29 cellular contexts compared by ENCODE assay signal in genomic region chr10:36157486-36157885, GRCh38.
"Had no signal": no experiment of that assay in that cellular context is flagged by ENCODE, and none has a peak within 500 bp of the region (broad histone marks: within the 10 kb centered on the region; RNA-seq: fewer than 3 reads in every experiment).

No MANE protein-coding gene starts in this region.

- H3K9me3 Mint-ChIP-seq: stimulated activated memory B cell treated with anti-CD40 and anti-IgM and Interleukin-4, amounts not matched to agents 10 μg/mL and 1 μg/mL and 100 μg/mL, for 72 hours; stimulated activated naive CD8-positive, alpha-beta T cell treated with anti-CD3 and anti-CD28 coated beads, Interleukin-15, amount 100 ng/mL, for 72 hours; type B pancreatic cell had no signal

- H3K27me3 ChIP-seq: neural progenitor cell, ovary, right lobe of liver, sigmoid colon, suprapubic skin, testis, tibial artery, transverse colon, upper lobe of right lung, uterus had no signal

- DNase-seq: natural killer cell; occipital lobe; ovary; posterior cingulate gyrus; psoas muscle; right cardiac atrium; right lobe of liver; sigmoid colon; small intestine; stimulated activated CD4-positive, alpha-beta T cell treated with anti-CD3 and anti-CD28 coated beads, Interleukin-15, amount 100 ng/mL, for 24 hours; stimulated activated CD4-positive, alpha-beta T cell treated with anti-CD3 and anti-CD28 coated beads, Interleukin-2, amount 100 ng/mL, for 24 hours; stimulated activated CD4-positive, alpha-beta T cell treated with anti-CD3 and anti-CD28 coated beads, Interleukin-2, amount 100 ng/mL, for 48 hours; stimulated activated CD4-positive, alpha-beta T cell treated with anti-CD3 and anti-CD28 coated beads, Interleukin-4, amount 100 ng/mL, for 24 hours; stimulated activated naive CD4-positive, alpha-beta T cell; stimulated activated naive CD8-positive, alpha-beta T cell treated with anti-CD3 and anti-CD28 coated beads, Interleukin-15, amount 100 ng/mL, for 72 hours; stimulated activated naive CD8-positive, alpha-beta T cell treated with anti-CD3 and anti-CD28 coated beads, Interleukin-15, Interleukin-2, amounts not matched to agents 100 U/mL and 50 U/mL, for 24 hours; substantia nigra; testis; tibial artery; transverse colon; upper lobe of right lung; uterus had no signal

- ATAC-seq: natural killer cell; psoas muscle; right cardiac atrium; right lobe of liver; stimulated activated memory B cell treated with anti-CD40 and anti-IgM and Interleukin-4, amounts not matched to agents 10 μg/mL and 1 μg/mL and 100 μg/mL, for 72 hours; stimulated activated naive CD8-positive, alpha-beta T cell treated with anti-CD3 and anti-CD28 coated beads, Interleukin-15, amount 100 ng/mL, for 72 hours; stimulated activated naive CD8-positive, alpha-beta T cell treated with anti-CD3 and anti-CD28 coated beads, Interleukin-15, Interleukin-2, amounts not matched to agents 100 U/mL and 50 U/mL, for 24 hours; upper lobe of right lung had no signal

- H3K9me3 ChIP-seq: ovary, psoas muscle, right lobe of liver, sigmoid colon, suprapubic skin, testis, tibial artery, transverse colon, upper lobe of right lung, uterus had no signal

- H3K4me3 Mint-ChIP-seq: natural killer cell; nephron; neural progenitor cell; stimulated activated memory B cell treated with anti-CD40 and anti-IgM and Interleukin-4, amounts not matched to agents 10 μg/mL and 1 μg/mL and 100 μg/mL, for 72 hours; stimulated activated naive CD8-positive, alpha-beta T cell treated with anti-CD3 and anti-CD28 coated beads, Interleukin-15, amount 100 ng/mL, for 72 hours; type B pancreatic cell had no signal

- H3K36me3 ChIP-seq: neural progenitor cell, ovary, right lobe of liver, sigmoid colon, suprapubic skin, tibial artery, transverse colon, upper lobe of right lung, uterus had no signal

- H3K4me1 ChIP-seq: neural progenitor cell, parathyroid adenoma, psoas muscle, right lobe of liver, suprapubic skin, testis, transverse colon, upper lobe of right lung, uterus had no signal

- H3K36me3 Mint-ChIP-seq: natural killer cell; neural progenitor cell; stimulated activated memory B cell treated with anti-CD40 and anti-IgM and Interleukin-4, amounts not matched to agents 10 μg/mL and 1 μg/mL and 100 μg/mL, for 72 hours; type B pancreatic cell had no signal

- H3K4me1 Mint-ChIP-seq: natural killer cell; neural progenitor cell; stimulated activated memory B cell treated with anti-CD40 and anti-IgM and Interleukin-4, amounts not matched to agents 10 μg/mL and 1 μg/mL and 100 μg/mL, for 72 hours; stimulated activated naive CD8-positive, alpha-beta T cell treated with anti-CD3 and anti-CD28 coated beads, Interleukin-15, amount 100 ng/mL, for 72 hours had no signal

- H3K4me2 ChIP-seq: neural progenitor cell had no signal

- H3K4me3 ChIP-seq: neural progenitor cell, ovary, psoas muscle, right lobe of liver, sigmoid colon, suprapubic skin, testis, tibial artery, transverse colon, upper lobe of right lung, uterus had no signal

- H3K9ac ChIP-seq: neural progenitor cell, parathyroid adenoma had no signal

- H3K27ac ChIP-seq: neural progenitor cell, ovary, parathyroid adenoma, psoas muscle, right lobe of liver, sigmoid colon, suprapubic skin, testis, tibial artery, transverse colon, upper lobe of right lung, uterus had no signal

- H3K27ac Mint-ChIP-seq: natural killer cell; nephron; neural progenitor cell; progenitor cell of endocrine pancreas; stimulated activated memory B cell treated with anti-CD40 and anti-IgM and Interleukin-4, amounts not matched to agents 10 μg/mL and 1 μg/mL and 100 μg/mL, for 72 hours; stimulated activated naive CD8-positive, alpha-beta T cell treated with anti-CD3 and anti-CD28 coated beads, Interleukin-15, amount 100 ng/mL, for 72 hours; type B pancreatic cell had no signal

- H3K79me2 ChIP-seq: parathyroid adenoma had no signal

- H2AFZ ChIP-seq: neural progenitor cell, parathyroid adenoma had no signal
